8 cellular contexts compared by ENCODE assay signal in the genomic region with DNA sequence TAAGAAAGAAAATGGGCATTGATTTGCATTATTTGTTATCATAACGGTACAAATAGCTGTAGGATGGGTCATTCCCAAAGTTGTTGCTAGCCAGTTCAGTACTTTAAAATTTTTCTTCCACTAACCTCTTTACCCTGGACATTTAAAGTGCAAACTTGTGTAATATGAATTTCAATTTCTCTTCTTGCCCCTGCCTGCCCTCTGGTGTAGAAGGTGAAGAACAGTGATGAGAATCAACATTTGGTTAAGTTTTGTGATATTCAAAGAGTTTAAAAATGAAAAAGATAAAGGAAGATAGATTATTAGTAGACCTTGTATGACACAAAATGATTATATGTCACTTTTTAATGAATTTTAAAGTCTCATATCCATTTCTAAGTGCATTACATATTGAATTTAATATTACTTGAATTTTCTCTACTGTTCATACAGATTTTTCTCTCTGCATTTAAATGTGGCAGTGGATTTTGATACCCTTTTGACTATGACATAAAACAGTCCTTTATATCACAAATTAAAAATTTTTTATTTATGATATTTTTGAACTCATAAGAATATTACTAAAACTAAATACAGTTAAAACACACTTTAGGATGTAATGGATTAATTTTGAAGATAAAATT.
A peak's percentile ranks its signal among the peaks of the same experiment; 100 is the strongest.
DNase-seq lines count a peak whose midpoint lies in the region; ATAC-seq, FAIRE-seq and TF ChIP-seq lines count a peak whose summit lies in the region.

No MANE protein-coding gene starts in this region.

- TF ChIP-seq RAD21 in HepG2 (CRISPR knock-in tag; IDR thresholded peaks at IDR 0.05) = no peak

- no peaks in the 10 kb centered on the region for H3K27me3 Mint-ChIP-seq in CD8-positive, alpha-beta T cell (ENCODE audit: low read depth)

- H3K9me3 Mint-ChIP-seq in CD8-positive, alpha-beta T cell = no peaks in the 10 kb centered on the region

- no peak overlapping the region for H3K9ac ChIP-seq in HepG2 (ENCODE audit: insufficient read depth, low read depth, low read length)

- BruUV-seq in HepG2 (replicated peaks; lab: Mats Ljungman, UMichigan) = no TSS peak

- intact Hi-C loops in HepG2 (cut with micrococcal nuclease; ENCODE audit: unreplicated experiment) = loop anchor here (1.0 kb wide), 1 partner anchor 474 kb away; no protein-coding TSS in a partner anchor
- intact Hi-C loops in CD8-positive, alpha-beta T cell (cut with DNase I, micrococcal nuclease) = loop anchor here (2.0 to 10.0 kb wide), 2 partner anchors 471 to 475 kb away; no protein-coding TSS in a partner anchor

- H2AFZ ChIP-seq in HepG2 (ENCODE audit: low read length) = no peak overlapping the region

- FAIRE-seq in HepG2 (lab: Jason Lieb, UNC) = no peak

- TF ChIP-seq EP300 in HepG2 (IDR thresholded peaks at IDR 0.05; ENCODE audit: low read depth in 2 of 2, low read length in 2 of 2) (no peak), HepG2 (CRISPR knock-in tag; IDR thresholded peaks at IDR 0.05; ENCODE audit: borderline replicate concordance) (no peak)

- H3K27me3 ChIP-seq in HepG2 (ENCODE audit: control insufficient read depth in 1 of 2, insufficient read depth in 2 of 2, low read length in 2 of 2) = no peaks in the 10 kb centered on the region
- H3K27me3 ChIP-seq in CD8-positive, alpha-beta T cell (ENCODE audit: insufficient read depth, low read length) = no peaks in the 10 kb centered on the region

- peak; percentile 77 for TF ChIP-seq CTCF in C4-2B (conservative IDR thresholded peaks at IDR 0.05)
- peak; percentile 49 for TF ChIP-seq CTCF in HepG2 (CRISPR knock-in tag; IDR thresholded peaks at IDR 0.05)
- no peak for TF ChIP-seq CTCF in CD8-positive, alpha-beta T cell (IDR thresholded peaks at IDR 0.05)

- POLR2A ChIA-PET in HepG2 (lab: Yijun Ruan, JAX) = no interaction called here
- POLR2A ChIA-PET in CD8-positive, alpha-beta T cell (lab: Charles Lee) = no interaction called here

- H3K9me3 ChIP-seq in HepG2 (ENCODE audit: low read length) = no peaks in the 10 kb centered on the region
- no peaks in the 10 kb centered on the region for H3K9me3 ChIP-seq in CD8-positive, alpha-beta T cell (ENCODE audit: low read length)

- no peak overlapping the region for H3K4me3 Mint-ChIP-seq in CD8-positive, alpha-beta T cell

- DNase-seq in HT-29 (ENCODE audit: low spot score) (peak; percentile 62), amniotic stem cell (lab: John Stamatoyannopoulos, UW) (peak; percentile 60), HepG2 (ENCODE audit: low spot score) (peak; percentile 5), T1000 (lab: John Stamatoyannopoulos, UW) (no peak), occipital lobe (lab: John Stamatoyannopoulos, UW) (no peak)
- no peak for DNase-seq in CD8-positive, alpha-beta T cell

- H3K36me3 ChIP-seq in HepG2 (replicated peaks in 1 of 2; ENCODE audit: control insufficient read depth in 1 of 2, insufficient read depth in 2 of 2, low read length in 2 of 2) = no peaks in the 10 kb centered on the region
- no peaks in the 10 kb centered on the region for H3K36me3 ChIP-seq in CD8-positive, alpha-beta T cell (ENCODE audit: insufficient read depth, low read length)

- H3K4me2 ChIP-seq in HepG2 (ENCODE audit: low read depth, low read length) = no peak overlapping the region

- H3K27ac Mint-ChIP-seq in CD8-positive, alpha-beta T cell = no peak overlapping the region

- in situ Hi-C loops in HepG2 (cut with HindIII; ENCODE audit: extremely low pct_ligation_motif_present, low pct_unique_long_range_greater_than_20kb) = no loop called here

- ATAC-seq in HepG2 (peak; percentile 43; the same call in 1 of the 3 replicates), HG03175 (IDR thresholded peaks at IDR 0.05; ENCODE audit: unreplicated experiment) (no peak)
- no peak for ATAC-seq in CD8-positive, alpha-beta T cell

- TF ChIP-seq POLR2A in HepG2 (IDR thresholded peaks at IDR 0.05; ENCODE audit: insufficient read depth in 1 of 2, low read depth in 2 of 2, low read length in 2 of 2) = no peak

- CTCF ChIA-PET in HepG2 (lab: Yijun Ruan, JAX; ENCODE audit: low intra/inter-chr PET ratio, low total read pairs) = interaction anchor here (1.4 kb wide), 1 partner anchor 474 kb away, joined by 5 read pairs; no protein-coding TSS in a partner anchor
- CTCF ChIA-PET in CD8-positive, alpha-beta T cell (lab: Charles Lee) = interaction anchor here (0.6 kb wide), 1 partner anchor 46 kb away, joined by 3 read pairs; no protein-coding TSS in a partner anchor

- H3K36me3 Mint-ChIP-seq in CD8-positive, alpha-beta T cell = no peaks in the 10 kb centered on the region

- no peaks in the 10 kb centered on the region for H3K4me1 Mint-ChIP-seq in CD8-positive, alpha-beta T cell (ENCODE audit: low read depth)

- H3K4me1 ChIP-seq in HepG2 (ENCODE audit: insufficient read depth, low read length) = no peaks in the 10 kb centered on the region
- H3K4me1 ChIP-seq in CD8-positive, alpha-beta T cell (ENCODE audit: insufficient read depth, low read length) = no peaks in the 10 kb centered on the region

- H3K27ac ChIP-seq in C4-2B (no peak overlapping the region), HepG2 (ENCODE audit: extremely low read length, insufficient read depth, low read length) (no peak overlapping the region)
- no peak overlapping the region for H3K27ac ChIP-seq in CD8-positive, alpha-beta T cell (ENCODE audit: low read depth, low read length)

- 0% methylated on average over 1 of the region's 1 CpG for WGBS in HepG2 (ENCODE audit: low lambda C conversion rate)

- H3K79me2 ChIP-seq in HepG2 (ENCODE audit: insufficient read depth, low read length) = no peaks in the 10 kb centered on the region

- H3K4me3 ChIP-seq in HepG2 (replicated peaks in 1 of 3; ENCODE audit: insufficient read depth in 1 of 3, low read depth in 2 of 3, low read length in 3 of 3) = no peak overlapping the region
- no peak overlapping the region for H3K4me3 ChIP-seq in CD8-positive, alpha-beta T cell (ENCODE audit: low read depth, low read length)

- H4K20me1 ChIP-seq in HepG2 (ENCODE audit: insufficient read depth, low read length) = no peaks in the 10 kb centered on the region

TF ChIP-seq in HepG2, 621 proteins besides CTCF, POLR2A, EP300 and RAD21:
- TF ChIP-seq STAG1 (CRISPR knock-in tag; IDR thresholded peaks at IDR 0.05) = peak; percentile 70
- TF ChIP-seq, protein P1, sequence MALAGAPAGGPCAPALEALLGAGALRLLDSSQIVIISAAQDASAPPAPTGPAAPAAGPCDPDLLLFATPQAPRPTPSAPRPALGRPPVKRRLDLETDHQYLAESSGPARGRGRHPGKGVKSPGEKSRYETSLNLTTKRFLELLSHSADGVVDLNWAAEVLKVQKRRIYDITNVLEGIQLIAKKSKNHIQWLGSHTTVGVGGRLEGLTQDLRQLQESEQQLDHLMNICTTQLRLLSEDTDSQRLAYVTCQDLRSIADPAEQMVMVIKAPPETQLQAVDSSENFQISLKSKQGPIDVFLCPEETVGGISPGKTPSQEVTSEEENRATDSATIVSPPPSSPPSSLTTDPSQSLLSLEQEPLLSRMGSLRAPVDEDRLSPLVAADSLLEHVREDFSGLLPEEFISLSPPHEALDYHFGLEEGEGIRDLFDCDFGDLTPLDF (CRISPR knock-in tag; IDR thresholded peaks at IDR 0.05) = no peak

Comparison
In these comparisons a context has a peak if more than half of its experiments do, and no peak if none do; other contexts are left out.
1. DNase-seq: peak in HT-29 (single experiment), amniotic stem cell (single experiment) and HepG2 (single experiment); none in CD8-positive, alpha-beta T cell (0 of 7), T1000 (single experiment) and occipital lobe (single experiment).